8 cellular contexts compared by ENCODE assay signal in genomic region chr4:184824776-184825393, GRCh38. TPM values are rescaled to one million over a fixed set of nuclear protein-coding genes. Genes with fewer than 3 reads are reported as not detected.
DNase-seq lines count a peak whose midpoint lies in the region; ATAC-seq, FAIRE-seq and TF ChIP-seq lines count a peak whose summit lies in the region.

No MANE protein-coding gene starts in this region.

- intact Hi-C loops in cardiac septum (cut with DNase I) = loop anchor here (5.0 to 10.0 kb wide), 3 partner anchors 78 to 350 kb away; partner anchors contain the start of genes CASP3, IRF2 and PRIMPOL
- intact Hi-C loops in left ventricle myocardium superior (cut with micrococcal nuclease) = no loop called here
- intact Hi-C loops in esophagus muscularis mucosa (cut with DNase I) = loop anchor here (10.0 kb wide), 2 partner anchors 170 to 320 kb away; partner anchors contain the start of gene SLC25A4
- intact Hi-C loops in pancreas (cut with DNase I) = no loop called here

- no peak for TF ChIP-seq EP300 in esophagus muscularis mucosa (IDR thresholded peaks at IDR 0.05)

- H3K27ac ChIP-seq in WERI-Rb-1 (no peak overlapping the region), esophagus muscularis mucosa (replicated peaks in 1 of 4) (peak overlapping the region; percentile 78 to 93 (median 88)), pancreas (peak overlapping the region in 3 of 4 donors; percentile 10 to 48 (median 47))

- TF ChIP-seq CTCF in WERI-Rb-1 (IDR thresholded peaks at IDR 0.05; ENCODE audit: low read depth, low read length) (no peak), esophagus muscularis mucosa (IDR thresholded peaks at IDR 0.05) (no peak), pancreas (IDR thresholded peaks at IDR 0.05) (no peak)

- peak overlapping the region; percentile 53 for H3K4me3 ChIP-seq in WERI-Rb-1 (ENCODE audit: low read depth, low read length)
- H3K4me3 ChIP-seq in esophagus muscularis mucosa = peak overlapping the region; percentile 74 to 91 (median 84)
- peak overlapping the region; percentile 52 to 72 (median 60) for H3K4me3 ChIP-seq in pancreas

- no peak for TF ChIP-seq POLR2A in esophagus muscularis mucosa (IDR thresholded peaks at IDR 0.05; ENCODE audit: low read depth)

- H3K4me1 ChIP-seq in esophagus muscularis mucosa (peaks cover 27 to 34% (median 30%) of the 10 kb centered on the region in 4 donors), pancreas (peaks cover 0 to 5% (median 3%) of the 10 kb centered on the region in 3 donors)

- H3K36me3 ChIP-seq in WERI-Rb-1 (no peaks in the 10 kb centered on the region), esophagus muscularis mucosa (no peaks in the 10 kb centered on the region), pancreas (no peaks in the 10 kb centered on the region)

- H3K9me3 ChIP-seq in WERI-Rb-1 (ENCODE audit: severe bottlenecking) (peaks cover 3% of the 10 kb centered on the region), esophagus muscularis mucosa (no peaks in the 10 kb centered on the region), pancreas (no peaks in the 10 kb centered on the region)

- peak; percentile 78 for DNase-seq in cardiac septum (ENCODE audit: low spot score)
- DNase-seq in left ventricle myocardium superior = no peak
- DNase-seq in WERI-Rb-1 = peak; percentile 19
- no peak for DNase-seq in esophagus muscularis mucosa (ENCODE audit: extremely low spot score)
- DNase-seq in pancreas = peak in 1 of 6 donors; percentile 71
- DNase-seq in HuH-7.5 (ENCODE audit: low spot score) = no peak
- no peak for DNase-seq in NCI-H748 treated with DMSO at 0.1 percent for 48 hours (lab: John Stamatoyannopoulos, UW)

- FAIRE-seq in pancreas (lab: Jason Lieb, UNC) = no peak

- ATAC-seq in left ventricle myocardium superior (no peak), HG03108 (IDR thresholded peaks at IDR 0.05; ENCODE audit: unreplicated experiment) (peak; percentile 10), pancreas (no peak)

- 25% methylated on average over 15 of the region's 18 CpGs for WGBS in esophagus muscularis mucosa
- WGBS in pancreas, 2 donors = 11 to 12% methylated on average over 18 of the region's 18 CpGs

- H3K27me3 ChIP-seq in WERI-Rb-1 (ENCODE audit: insufficient read depth, low read depth, severe bottlenecking) (no peaks in the 10 kb centered on the region), esophagus muscularis mucosa (no peaks in the 10 kb centered on the region), pancreas (no peaks in the 10 kb centered on the region)

RNA-seq across cellular contexts. Expression of gene ACSL1, which starts 0.9 kb away (rescaled TPM):
- total RNA-seq in cardiac septum = 98.6 TPM
- total RNA-seq in left ventricle myocardium superior = 477 TPM
- total RNA-seq in esophagus muscularis mucosa = 100 to 1,000 TPM in 1 of 4 donors, 10 to 100 TPM in 3; 43.5 to 136 (median 52.0) TPM
- total RNA-seq in pancreas = 10 to 100 TPM; 16.0 to 39.4 (median 20.9) TPM
- polyA plus RNA-seq in pancreas = 10 to 100 TPM; 18.5 to 22.4 TPM

Comparison
In these comparisons a context has a peak if more than half of its experiments do, and no peak if none do; other contexts are left out.
1. DNase-seq: peak in cardiac septum (single experiment) and WERI-Rb-1 (single experiment); none in left ventricle myocardium superior (single experiment), esophagus muscularis mucosa (single experiment), HuH-7.5 (single experiment) and NCI-H748 treated with DMSO at 0.1 percent for 48 hours (single experiment).
2. intact Hi-C loops: an anchor here in cardiac septum (5.0 to 10.0 kb wide) and esophagus muscularis mucosa (10.0 kb wide); none called in left ventricle myocardium superior and pancreas.
3. Peak in every context shown above with its lines, with median percentiles within 50 percentile points of each other: H3K4me3 ChIP-seq.